In the genomic region with DNA sequence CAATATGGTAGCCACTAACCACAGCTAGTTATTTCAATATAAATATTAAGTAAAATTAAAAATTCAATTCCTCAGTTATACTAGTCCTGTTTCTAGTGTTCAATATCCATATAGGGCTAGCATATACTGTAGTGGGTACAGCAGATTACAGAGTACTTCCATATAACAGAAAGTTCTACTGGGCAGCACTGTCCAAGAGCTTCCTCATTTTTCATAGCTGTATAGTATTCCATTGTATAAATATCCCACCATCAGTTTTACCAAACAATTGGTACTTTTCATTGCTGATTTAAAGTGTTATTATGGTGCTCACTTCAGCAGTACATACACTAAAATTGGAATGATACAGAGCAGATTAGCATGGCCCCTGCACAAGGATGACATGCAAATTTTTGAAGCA, we compare ENCODE assay signal across 2 cellular contexts.
A peak's percentile ranks its signal among the peaks of the same experiment; 100 is the strongest.
TF ChIP-seq lines count a peak whose summit lies in the region.

No MANE protein-coding gene starts in this region.

TF ChIP-seq in HEK293, 187 proteins besides CTCF, POLR2A, EP300 and RAD21:
- TF ChIP-seq ZNF660 (tag by site-specific recombination; IDR thresholded peaks at IDR 0.05) (0 out of 2 replicates have a peak, but pooled peaks have one; percentile 27), PBX3 (CRISPR knock-in tag; IDR thresholded peaks at IDR 0.05) (no peak), WT1 (tag by site-specific recombination; IDR thresholded peaks at IDR 0.05) (no peak), ZNF146 (tag by site-specific recombination; IDR thresholded peaks at IDR 0.05) (peak; percentile 63; the same call in 1 of the 2 replicates), ZNF548 (tag by site-specific recombination; IDR thresholded peaks at IDR 0.05) (no peak), HOXA7 (CRISPR knock-in tag; IDR thresholded peaks at IDR 0.05; ENCODE audit: borderline replicate concordance) (no peak), ZNF221 (tag by site-specific recombination; IDR thresholded peaks at IDR 0.05; ENCODE audit: borderline replicate concordance) (no peak)
- TF ChIP-seq, protein P1, sequence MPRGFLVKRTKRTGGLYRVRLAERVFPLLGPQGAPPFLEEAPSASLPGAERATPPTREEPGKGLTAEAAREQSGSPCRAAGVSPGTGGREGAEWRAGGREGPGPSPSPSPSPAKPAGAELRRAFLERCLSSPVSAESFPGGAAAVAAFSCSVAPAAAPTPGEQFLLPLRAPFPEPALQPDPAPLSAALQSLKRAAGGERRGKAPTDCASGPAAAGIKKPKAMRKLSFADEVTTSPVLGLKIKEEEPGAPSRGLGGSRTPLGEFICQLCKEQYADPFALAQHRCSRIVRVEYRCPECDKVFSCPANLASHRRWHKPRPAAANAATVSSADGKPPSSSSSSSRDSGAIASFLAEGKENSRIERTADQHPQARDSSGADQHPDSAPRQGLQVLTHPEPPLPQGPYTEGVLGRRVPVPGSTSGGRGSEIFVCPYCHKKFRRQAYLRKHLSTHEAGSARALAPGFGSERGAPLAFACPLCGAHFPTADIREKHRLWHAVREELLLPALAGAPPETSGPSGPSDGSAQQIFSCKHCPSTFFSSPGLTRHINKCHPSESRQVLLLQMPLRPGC (tag by site-specific recombination; IDR thresholded peaks at IDR 0.05) = no peak

TF ChIP-seq in K562, 482 proteins besides CTCF, POLR2A, EP300 and RAD21:
- TF ChIP-seq SMAD4 (CRISPR knock-in tag; conservative IDR thresholded peaks at IDR 0.05) (no peak), CEBPG (CRISPR knock-in tag; IDR thresholded peaks at IDR 0.05) (no peak), CEBPG (tag; conservative IDR thresholded peaks at IDR 0.05 in 1 of 2, IDR thresholded peaks at IDR 0.05 in 1 of 2) (peak in 1 of 2 experiments; percentile 36; a peak in 1 of 4 replicates), ZNF589 (CRISPR knock-in tag; IDR thresholded peaks at IDR 0.05; ENCODE audit: low read depth) (no peak), ZNF146 (CRISPR knock-in tag; IDR thresholded peaks at IDR 0.05; ENCODE audit: unreplicated experiment) (peak; percentile 98), RBM25 (IDR thresholded peaks at IDR 0.05; ENCODE audit: low read depth, low read length, severe bottlenecking) (peak; percentile 96), NFE2 (IDR thresholded peaks at IDR 0.05; ENCODE audit: low read depth) (peak; percentile 8; the same call in 1 of the 2 replicates), CREB5 (CRISPR knock-in tag; IDR thresholded peaks at IDR 0.05) (0 out of 2 replicates have a peak, but pooled peaks have one; percentile 40)
